Comparison of ENCODE assay signal across 24 cellular contexts in genomic region chr16:56769674-56770073, GRCh38. TPM values are rescaled to one million over a fixed set of nuclear protein-coding genes. Genes with fewer than 3 reads are reported as not detected.
A peak's percentile ranks its signal among the peaks of the same experiment; 100 is the strongest.
DNase-seq lines count a peak whose midpoint lies in the region; ATAC-seq, FAIRE-seq and TF ChIP-seq lines count a peak whose summit lies in the region.
"Had no signal": no experiment of that assay in that cellular context is flagged by ENCODE, and none has a peak within 500 bp of the region (broad histone marks: within the 10 kb centered on the region; RNA-seq: fewer than 3 reads in every experiment).

No MANE protein-coding gene starts in this region.

- H3K27ac ChIP-seq in VCaP, result peak overlapping the region; percentile 48
- peak overlapping the region in 3 of 4 donors; percentile 20 to 71 (median 53) for H3K27ac ChIP-seq in esophagus squamous epithelium
- no peak overlapping the region for H3K27ac ChIP-seq in lung (ENCODE audit: low read depth in 1 of 2, low read length in 1 of 2)
- H3K27ac ChIP-seq: BLaER1 treated with 17β-estradiol and CSF1 and Interleukin-3, amounts not matched to agents 10 nM and 100 nM; KMS-11; Peyer's patch; SJSA1 had no signal

- no peak for ATAC-seq in lung (ENCODE audit: insufficient read depth, low FRiP score)
- no peak for ATAC-seq in esophagus mucosa
- ATAC-seq: CD8-positive, alpha-beta T cell; HepG2 had no signal

- intact Hi-C loops in esophagus squamous epithelium (cut with DNase I), result no loop called here

- H3K4me1 ChIP-seq in esophagus squamous epithelium (peaks cover 9 to 83% (median 21%) of the 10 kb centered on the region in 3 donors), lung (ENCODE audit: control insufficient read depth in 2 of 2, insufficient read depth in 2 of 2, low read length in 2 of 2) (peaks cover 0 to 4% of the 10 kb centered on the region in 2 donors)

- H3K9me3 ChIP-seq in esophagus squamous epithelium (no peaks in the 10 kb centered on the region), lung (ENCODE audit: control insufficient read depth in 2 of 2, insufficient read depth in 1 of 2, low read length in 1 of 2) (no peaks in the 10 kb centered on the region)
- H3K9me3 ChIP-seq: BLaER1 treated with 17β-estradiol and CSF1 and Interleukin-3, amounts not matched to agents 10 nM and 100 nM; Peyer's patch; SJSA1 had no signal

- 20 to 37% methylated on average over 3 of the region's 3 CpGs for WGBS in esophagus squamous epithelium, 2 donors
- 40 to 52% methylated on average over 3 of the region's 3 CpGs for WGBS in lung, 2 donors

- DNase-seq in GM12892 (ENCODE audit: insufficient read length) (no peak), esophagus squamous epithelium (lab: John Stamatoyannopoulos, UW) (no peak), lung (ENCODE audit: low spot score) (peak; percentile 36), NCI-H1417 treated with DMSO at 0.1 percent for 48 hours (lab: John Stamatoyannopoulos, UW) (no peak), NCI-H187 (lab: John Stamatoyannopoulos, UW) (no peak)
- no peak for DNase-seq in activated CD8-positive, alpha-beta memory T cell treated with anti-CD3 and anti-CD28 coated beads, Interleukin-2, amount 50 U/mL, for 48 hours
- DNase-seq: Calu3; CD8-positive, alpha-beta T cell; DMS53; NCI-H1048; NCI-H1436 treated with DMSO at 0.1 percent for 48 hours; NCI-H2029 treated with DMSO at 0.1 percent for 48 hours; NCI-H2171; NCI-H526 treated with DMSO at 0.1 percent for 48 hours; Peyer's patch had no signal

- H3K4me3 ChIP-seq in esophagus squamous epithelium (peak overlapping the region in 2 of 4 donors; percentile 6 to 22), lung (no peak overlapping the region)
- H3K4me3 ChIP-seq: BLaER1 treated with 17β-estradiol and CSF1 and Interleukin-3, amounts not matched to agents 10 nM and 100 nM; Peyer's patch; SJSA1 had no signal

- TF ChIP-seq CTCF in VCaP (conservative IDR thresholded peaks at IDR 0.05) (no peak), esophagus squamous epithelium (IDR thresholded peaks at IDR 0.05) (no peak), lung (IDR thresholded peaks at IDR 0.05; ENCODE audit: control extremely low read depth, extremely low read depth) (no peak)

- no peaks in the 10 kb centered on the region for H3K27me3 ChIP-seq in esophagus squamous epithelium
- H3K27me3 ChIP-seq in lung (ENCODE audit: control insufficient read depth, insufficient read depth), result no peaks in the 10 kb centered on the region
- H3K27me3 ChIP-seq: BLaER1 treated with 17β-estradiol and CSF1 and Interleukin-3, amounts not matched to agents 10 nM and 100 nM; Peyer's patch; SJSA1 had no signal

- H3K36me3 ChIP-seq in esophagus squamous epithelium (peaks cover 0 to 8% (median 0%) of the 10 kb centered on the region in 3 donors), lung (ENCODE audit: control insufficient read depth in 2 of 2, insufficient read depth in 2 of 2, low read length in 2 of 2) (peaks cover 0 to 4% of the 10 kb centered on the region in 2 donors)

- no peak for TF ChIP-seq POLR2A in GM12892 (IDR thresholded peaks at IDR 0.05; ENCODE audit: low read depth, low read length)
- no peak for TF ChIP-seq POLR2A in esophagus squamous epithelium (IDR thresholded peaks at IDR 0.05)

- FAIRE-seq in GM12892 (lab: Jason Lieb, UNC), result peak; percentile 5
- FAIRE-seq: GM12891, GM18507, H1, HepG2 had no signal

RNA-seq across cellular contexts. Expression of gene NUP93, which starts 39.7 kb away (rescaled TPM):
- 69.0 TPM for polyA plus RNA-seq in GM12892 (2012; ENCODE audit: missing spikeins)
- total RNA-seq in esophagus squamous epithelium (10 to 100 TPM; 38.2 to 46.5 (median 41.2) TPM), lung (10 to 100 TPM; 58.5 to 59.9 TPM), esophagus mucosa (52.3 TPM)
- 10 to 100 TPM; 27.4 to 43.9 TPM for polyA plus RNA-seq in lung

Comparison
In these comparisons a context has a peak if more than half of its experiments do, and no peak if none do; other contexts are left out.
1. H3K27ac ChIP-seq: peak in VCaP (single experiment) and esophagus squamous epithelium (3 of 4); none in lung (0 of 2).